1 cellular context compared by ENCODE assay signal in the genomic region with DNA sequence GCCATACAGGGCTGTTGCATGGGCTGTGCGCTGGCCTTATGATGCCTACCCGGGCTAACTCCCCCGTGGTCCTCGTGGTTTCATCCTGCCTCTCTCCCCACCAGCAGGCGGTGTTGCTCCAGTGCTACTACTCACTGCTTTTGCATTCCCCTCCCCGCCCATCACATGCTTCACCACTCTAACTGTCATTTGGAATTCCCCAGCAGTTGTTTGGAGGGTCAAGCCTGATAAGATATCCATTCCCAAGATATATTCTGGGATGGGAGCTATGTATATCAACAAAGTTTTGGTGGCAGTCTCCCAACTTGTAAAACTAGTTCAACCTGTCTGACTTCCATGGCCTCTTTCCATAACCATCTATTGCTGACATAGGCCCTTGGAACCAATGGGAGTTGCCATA.
TF ChIP-seq lines count a peak whose summit lies in the region.

No MANE protein-coding gene starts in this region.

TF ChIP-seq in GM12878, 131 proteins besides CTCF, POLR2A, EP300 and RAD21:
- TF ChIP-seq IKZF1 (conservative IDR thresholded peaks at IDR 0.05) (0 out of 2 replicates have a peak, but pooled peaks have one; percentile 8), MYC (IDR thresholded peaks at IDR 0.05; ENCODE audit: insufficient read depth, insufficient read length, insufficient replicate concordance, low read length, severe bottlenecking) (no peak), SMC3 (IDR thresholded peaks at IDR 0.05; ENCODE audit: borderline replicate concordance, low read length) (0 out of 2 replicates have a peak, but pooled peaks have one; percentile 11), RUNX3 (IDR thresholded peaks at IDR 0.05; ENCODE audit: low read length) (peak; percentile 68)
